19 cellular contexts compared by ENCODE assay signal in genomic region chr9:121841771-121842611, GRCh38.
A peak's percentile ranks its signal among the peaks of the same experiment; 100 is the strongest.
DNase-seq lines count a peak whose midpoint lies in the region; TF ChIP-seq lines count a peak whose summit lies in the region.
"Had no signal": no experiment of that assay in that cellular context is flagged by ENCODE, and none has a peak within 500 bp of the region (broad histone marks: within the 10 kb centered on the region; RNA-seq: fewer than 3 reads in every experiment).

No MANE protein-coding gene starts in this region.

- CTCF ChIA-PET in mammary epithelial cell (lab: Charles Lee; ENCODE audit: low non-redundant PET), result no interaction called here

- H3K9me3 ChIP-seq in endodermal cell (ENCODE audit: control insufficient read depth, low read length), result peaks cover 16% of the 10 kb centered on the region
- no peaks in the 10 kb centered on the region for H3K9me3 ChIP-seq in mammary epithelial cell (replicated peaks; ENCODE audit: insufficient read depth, low read length)
- H3K9me3 ChIP-seq: lower lobe of right lung, testis had no signal

- H2AFZ ChIP-seq in mammary epithelial cell (ENCODE audit: low read depth, low read length), result no peak overlapping the region
- H2AFZ ChIP-seq: parathyroid adenoma had no signal

- H3K4me2 ChIP-seq in mammary epithelial cell (ENCODE audit: insufficient read depth, low read depth, low read length), result no peak overlapping the region
- H3K4me2 ChIP-seq: smooth muscle cell had no signal

- H3K36me3 ChIP-seq in endodermal cell (ENCODE audit: control insufficient read depth, insufficient read depth, low read length), result no peaks in the 10 kb centered on the region
- no peaks in the 10 kb centered on the region for H3K36me3 ChIP-seq in mammary epithelial cell (ENCODE audit: insufficient read depth, low read length)
- H3K36me3 ChIP-seq: lower lobe of right lung had no signal

- WGBS in endodermal cell (ENCODE audit: insufficient coverage in 1 of 2, insufficient read length in 1 of 2), 2 experiments, result 91 to 100% methylated on average over 3 to 10 of the region's 10 CpGs
- 78% methylated on average over 7 of the region's 10 CpGs for WGBS in mammary epithelial cell (ENCODE audit: low coverage, missing lambda C conversion rate)

- no peak overlapping the region for H3K4me3 Mint-ChIP-seq in endodermal cell
- H3K4me3 Mint-ChIP-seq: H9 had no signal

- no peaks in the 10 kb centered on the region for H3K79me2 ChIP-seq in mammary epithelial cell (ENCODE audit: insufficient read depth, low read length)
- H3K79me2 ChIP-seq: parathyroid adenoma had no signal

- no peak overlapping the region for H3K27ac Mint-ChIP-seq in endodermal cell
- H3K27ac Mint-ChIP-seq: H9 had no signal

- DNase-seq in EH (ENCODE audit: low read depth) (peak; percentile 40), MV-4-11 (lab: John Stamatoyannopoulos, UW) (peak; percentile 9), endodermal cell (peak; percentile 25), renal cortical epithelial cell (ENCODE audit: low read depth) (peak; percentile 56), NCI-H128 (lab: John Stamatoyannopoulos, UW; ENCODE audit: unreplicated experiment) (no peak), NCI-H1092 treated with DMSO at 0.1 percent for 48 hours (lab: John Stamatoyannopoulos, UW) (no peak), hypothalamus (lab: John Stamatoyannopoulos, UW) (no peak), mammary epithelial cell (no peak)
- DNase-seq: C1 segment of cervical spinal cord; H9; lower lobe of right lung; NCI-H524; SIG-M5; stimulated activated CD4-positive, alpha-beta T cell treated with anti-CD3 and anti-CD28 coated beads, Interleukin-4, amount 100 ng/mL, for 4 hours; T-helper 2 cell had no signal

- no peaks in the 10 kb centered on the region for H3K36me3 Mint-ChIP-seq in endodermal cell (ENCODE audit: low read depth)

- H3K9me3 Mint-ChIP-seq in endodermal cell, result peaks cover 14% of the 10 kb centered on the region

- H4K20me1 ChIP-seq in mammary epithelial cell (ENCODE audit: insufficient read depth, low read length), result no peaks in the 10 kb centered on the region

- BruUV-seq in mammary epithelial cell (replicated peaks; lab: Mats Ljungman, UMichigan), result no TSS peak

- no peak overlapping the region for H3K27ac ChIP-seq in endodermal cell (ENCODE audit: low read depth, low read length)
- no peak overlapping the region for H3K27ac ChIP-seq in mammary epithelial cell (ENCODE audit: insufficient read depth, low read depth, low read length)
- H3K27ac ChIP-seq: gastroesophageal sphincter, lower lobe of right lung, parathyroid adenoma, testis had no signal

- in situ Hi-C loops in mammary epithelial cell (cut with MboI; ENCODE audit: low sequenced_read_pairs in 2 of 2), result no loop called here

- TF ChIP-seq CTCF in endodermal cell (conservative IDR thresholded peaks at IDR 0.05) (no peak), mammary epithelial cell (conservative IDR thresholded peaks at IDR 0.05 in 1 of 2, IDR thresholded peaks at IDR 0.05 in 1 of 2; ENCODE audit: extremely low read depth in 1 of 2, insufficient read depth in 1 of 2, low read depth in 1 of 2, low read length in 2 of 2) (no peak)

- dilution Hi-C loops in mammary epithelial cell (cut with HindIII; ENCODE audit: low sequenced_read_pairs), result no loop called here

- H3K4me1 ChIP-seq in endodermal cell (ENCODE audit: control insufficient read depth, insufficient read depth, low read length) (no peaks in the 10 kb centered on the region), mammary epithelial cell (ENCODE audit: insufficient read depth, low read length) (no peaks in the 10 kb centered on the region)
- H3K4me1 ChIP-seq: lower lobe of right lung had no signal

- H3K27me3 ChIP-seq in endodermal cell (ENCODE audit: control insufficient read depth, insufficient read depth, low read length, poor library complexity, severe bottlenecking) (peaks cover 15% of the 10 kb centered on the region), mammary epithelial cell (ENCODE audit: insufficient read depth, low read length) (no peaks in the 10 kb centered on the region)
- H3K27me3 ChIP-seq: gastroesophageal sphincter, testis had no signal

- H3K4me3 ChIP-seq in endodermal cell (ENCODE audit: low read length), result no peak overlapping the region
- H3K4me3 ChIP-seq in mammary epithelial cell (replicated peaks in 1 of 3; ENCODE audit: insufficient read depth in 1 of 3, low read depth in 2 of 3, low read length in 3 of 3), result no peak overlapping the region
- H3K4me3 ChIP-seq: gastroesophageal sphincter, lower lobe of right lung, smooth muscle cell, testis had no signal

- H3K4me1 Mint-ChIP-seq in endodermal cell, result peaks cover 8% of the 10 kb centered on the region
- H3K4me1 Mint-ChIP-seq: H9 had no signal

- H3K27me3 Mint-ChIP-seq in endodermal cell (ENCODE audit: insufficient read depth), result peaks cover 15% of the 10 kb centered on the region

- H3K9ac ChIP-seq in endodermal cell (ENCODE audit: extremely low read depth, low read length, poor library complexity, severe bottlenecking) (no peak overlapping the region), mammary epithelial cell (ENCODE audit: insufficient read depth, low read length) (no peak overlapping the region)
- H3K9ac ChIP-seq: parathyroid adenoma had no signal

- intact Hi-C loops in mammary epithelial cell (cut with micrococcal nuclease), result no loop called here

Comparison
In these comparisons a context has a peak if more than half of its experiments do, and no peak if none do; other contexts are left out.
1. DNase-seq: peak in EH (single experiment), MV-4-11 (single experiment), endodermal cell (single experiment) and renal cortical epithelial cell (single experiment); none in NCI-H128 (single experiment), NCI-H1092 treated with DMSO at 0.1 percent for 48 hours (single experiment), hypothalamus (0 of 51) and mammary epithelial cell (single experiment).